8 cellular contexts compared by ENCODE assay signal in genomic region chr4:159077702-159078495, GRCh38. TPM values are rescaled to one million over a fixed set of nuclear protein-coding genes. Genes with fewer than 3 reads are reported as not detected.
DNase-seq lines count a peak whose midpoint lies in the region; ATAC-seq and TF ChIP-seq lines count a peak whose summit lies in the region.

No MANE protein-coding gene starts in this region.

- TF ChIP-seq CTCF in GM12865 (IDR thresholded peaks at IDR 0.05; ENCODE audit: insufficient read depth, low read depth, low read length, missing control alignments) (no peak), breast epithelium (IDR thresholded peaks at IDR 0.05) (no peak)

- no peaks in the 10 kb centered on the region for H3K27me3 ChIP-seq in breast epithelium

- peak; percentile 83 for DNase-seq in GM12865 (ENCODE audit: low read depth)
- DNase-seq in breast epithelium (ENCODE audit: low spot score in 2 of 2): peak in 1 of 2 donors; percentile 33
- DNase-seq in left cardiac atrium: no peak
- DNase-seq in NK-92 treated with Interleukin-12 subunit alpha and Interleukin-12 subunit beta, amount 100 ng/mL, for 24 hours (lab: John Stamatoyannopoulos, UW): no peak
- DNase-seq in activated effector memory CD4-positive, alpha-beta T cell treated with Interleukin-2 at 50 U/mL for 16 hours: no peak
- DNase-seq in NCI-H1436 (lab: John Stamatoyannopoulos, UW): no peak

- ATAC-seq in GM21390 (IDR thresholded peaks at IDR 0.05; ENCODE audit: unreplicated experiment): peak; percentile 99
- ATAC-seq in HG03565 (IDR thresholded peaks at IDR 0.05; ENCODE audit: unreplicated experiment): peak; percentile 96
- ATAC-seq in left cardiac atrium: no peak

- TF ChIP-seq POLR2A in breast epithelium (IDR thresholded peaks at IDR 0.05): no peak

- intact Hi-C loops in breast epithelium (cut with DNase I; ENCODE audit: low total_unique reads) (no loop called here), left cardiac atrium (cut with DNase I) (no loop called here)

- no peaks in the 10 kb centered on the region for H3K9me3 ChIP-seq in breast epithelium

- H3K4me1 ChIP-seq in breast epithelium: no peaks in the 10 kb centered on the region

- H3K36me3 ChIP-seq in breast epithelium: no peaks in the 10 kb centered on the region

- peak overlapping the region; percentile 50 to 58 for H3K27ac ChIP-seq in breast epithelium

- H3K4me3 ChIP-seq in GM12865 (ENCODE audit: low read depth, low read length) (peak overlapping the region; percentile 38), breast epithelium (peak overlapping the region in 2 of 3 donors; percentile 1 to 26)

RNA-seq across cellular contexts. Expression of gene RAPGEF2, which starts 25.0 kb away (rescaled TPM):
- 10 to 100 TPM; 47.0 to 84.0 (median 51.5) TPM for total RNA-seq in breast epithelium
- total RNA-seq in left cardiac atrium: 10 to 100 TPM; 28.0 to 38.0 TPM

Comparison
In these comparisons a context has a peak if more than half of its experiments do, and no peak if none do; other contexts are left out.
1. ATAC-seq: peak in GM21390 (single experiment) and HG03565 (single experiment); none in left cardiac atrium (0 of 2).